In the genomic region with DNA sequence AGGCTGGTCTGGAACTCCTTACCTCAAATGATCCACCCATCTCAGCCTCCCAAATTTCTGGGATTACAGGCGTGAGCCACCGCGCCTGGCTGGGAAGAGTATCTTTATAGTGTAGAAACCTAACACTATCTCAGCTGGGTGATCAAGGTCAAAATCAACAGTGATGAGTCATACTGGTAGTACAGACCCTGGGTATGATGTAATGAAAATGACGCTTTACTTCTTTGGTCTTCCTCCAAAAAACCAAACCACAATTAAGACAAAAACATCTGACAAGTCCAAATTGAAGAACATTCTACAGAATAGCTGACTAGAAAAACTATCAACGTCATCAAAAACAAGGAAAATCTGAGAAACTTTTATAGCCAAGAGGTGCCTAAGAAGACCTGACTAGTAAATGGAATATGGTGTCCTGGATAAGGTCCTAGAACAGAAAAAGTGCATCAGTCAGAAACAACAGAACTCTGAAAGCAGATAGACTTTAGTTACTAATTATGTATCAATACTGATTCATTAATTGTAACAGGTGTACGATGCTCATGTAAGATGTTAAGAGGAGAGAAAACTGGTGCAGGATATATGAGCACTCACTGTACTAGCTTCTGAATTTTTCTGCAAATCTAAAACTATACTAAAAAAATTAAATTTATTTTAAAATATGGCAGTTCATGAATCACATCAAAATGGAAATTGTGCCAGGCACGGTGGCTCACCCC, we compare ENCODE assay signal across 8 cellular contexts. TPM values are rescaled to one million over a fixed set of nuclear protein-coding genes. Genes with fewer than 3 reads are reported as not detected.
A peak's percentile ranks its signal among the peaks of the same experiment; 100 is the strongest.
DNase-seq lines count a peak whose midpoint lies in the region; ATAC-seq and TF ChIP-seq lines count a peak whose summit lies in the region.

No MANE protein-coding gene starts in this region.

- H3K36me3 ChIP-seq in prostate gland = no peaks in the 10 kb centered on the region

- H3K4me3 Mint-ChIP-seq in activated T-cell treated with anti-CD3 and anti-CD28 coated beads, Interleukin-2, amount 50 U/mL, for 72 hours = peak overlapping the region; percentile 34 to 55

- H3K36me3 Mint-ChIP-seq in activated T-cell treated with anti-CD3 and anti-CD28 coated beads, Interleukin-2, amount 50 U/mL, for 72 hours (ENCODE audit: insufficient read depth in 2 of 2) = peaks cover 0 to 3% of the 10 kb centered on the region in 2 donors

- H3K4me3 ChIP-seq in prostate gland = no peak overlapping the region

- H3K27ac ChIP-seq in prostate gland = no peak overlapping the region

- H3K4me1 ChIP-seq in prostate gland (replicated peaks) = no peaks in the 10 kb centered on the region

- peak; percentile 21 to 36 for DNase-seq in activated T-cell treated with anti-CD3 and anti-CD28 coated beads, Interleukin-2, amount 50 U/mL, for 72 hours
- DNase-seq in myocyte (ENCODE audit: low read depth) (peak; percentile 31), prostate gland (ENCODE audit: low spot score) (no peak), posterior cingulate gyrus (no peak), SHP77 treated with DMSO at 0.1 percent for 48 hours (lab: John Stamatoyannopoulos, UW) (no peak)

- H3K4me1 Mint-ChIP-seq in activated T-cell treated with anti-CD3 and anti-CD28 coated beads, Interleukin-2, amount 50 U/mL, for 72 hours (ENCODE audit: low read depth) = peaks cover 60% of the 10 kb centered on the region

- no peaks in the 10 kb centered on the region for H3K27me3 Mint-ChIP-seq in activated T-cell treated with anti-CD3 and anti-CD28 coated beads, Interleukin-2, amount 50 U/mL, for 72 hours (ENCODE audit: low read depth)

- WGBS in prostate gland = 67% methylated on average over 7 of the region's 7 CpGs

- peaks cover 1 to 3% of the 10 kb centered on the region in 2 donors for H3K9me3 Mint-ChIP-seq in activated T-cell treated with anti-CD3 and anti-CD28 coated beads, Interleukin-2, amount 50 U/mL, for 72 hours

- no peak for TF ChIP-seq POLR2A in prostate gland (IDR thresholded peaks at IDR 0.05)

- no peak for TF ChIP-seq CTCF in prostate gland (IDR thresholded peaks at IDR 0.05)

- intact Hi-C loops in prostate gland (cut with DNase I) (no loop called here), posterior cingulate gyrus (cut with DNase I) (no loop called here)

- H3K9me3 ChIP-seq in prostate gland = no peaks in the 10 kb centered on the region

- peak overlapping the region; percentile 83 for H3K27ac Mint-ChIP-seq in activated T-cell treated with anti-CD3 and anti-CD28 coated beads, Interleukin-2, amount 50 U/mL, for 72 hours

- no peaks in the 10 kb centered on the region for H3K27me3 ChIP-seq in prostate gland (replicated peaks; ENCODE audit: insufficient read depth)

- peak; percentile 75 for ATAC-seq in GM18519 (IDR thresholded peaks at IDR 0.05; ENCODE audit: low FRiP score, unreplicated experiment)
- peak; percentile 68 for ATAC-seq in HG03196 (IDR thresholded peaks at IDR 0.05; ENCODE audit: unreplicated experiment)
- peak; percentile 95 to 97 for ATAC-seq in activated T-cell treated with anti-CD3 and anti-CD28 coated beads, Interleukin-2, amount 50 U/mL, for 72 hours (replicated peaks in 1 of 2)
- no peak for ATAC-seq in HG02840 (IDR thresholded peaks at IDR 0.05; ENCODE audit: low FRiP score, unreplicated experiment)

RNA-seq across cellular contexts. Expression of gene PDCL3, which starts 25.4 kb away (rescaled TPM):
- 10 to 100 TPM; 30.8 to 36.8 TPM for total RNA-seq in activated T-cell treated with anti-CD3 and anti-CD28 coated beads, Interleukin-2, amount 50 U/mL, for 72 hours
- total RNA-seq in myocyte = 20.7 and 33.7 TPM in 2 replicates
- 23.5 TPM for polyA plus RNA-seq in myocyte (2012)
- 10 to 100 TPM; 16.6 to 27.2 TPM for total RNA-seq in prostate gland

Comparison
In these comparisons a context has a peak if more than half of its experiments do, and no peak if none do; other contexts are left out.
1. DNase-seq: peak in activated T-cell treated with anti-CD3 and anti-CD28 coated beads, Interleukin-2, amount 50 U/mL, for 72 hours (2 of 2) and myocyte (single experiment); none in prostate gland (single experiment), posterior cingulate gyrus (0 of 10) and SHP77 treated with DMSO at 0.1 percent for 48 hours (single experiment).